Comparison of ENCODE assay signal across 18 cellular contexts in genomic region chr6:41748102-41748477, GRCh38. TPM values are rescaled to one million over a fixed set of nuclear protein-coding genes. Genes with fewer than 3 reads are reported as not detected.
DNase-seq lines count a peak whose midpoint lies in the region; ATAC-seq and TF ChIP-seq lines count a peak whose summit lies in the region.
"Had no signal": no experiment of that assay in that cellular context is flagged by ENCODE, and none has a peak within 500 bp of the region (broad histone marks: within the 10 kb centered on the region; RNA-seq: fewer than 3 reads in every experiment).

No MANE protein-coding gene starts in this region.

- H3K4me3 ChIP-seq in heart left ventricle, result no peak overlapping the region
- H3K4me3 ChIP-seq in lower lobe of right lung, result no peak overlapping the region
- no peak overlapping the region for H3K4me3 ChIP-seq in prostate gland
- H3K4me3 ChIP-seq in upper lobe of right lung, result no peak overlapping the region
- H3K4me3 ChIP-seq: BLaER1 had no signal

- WGBS in heart left ventricle, 4 donors, result 89 to 93% (median 90%) methylated on average over 6 of the region's 6 CpGs
- 83% methylated on average over 6 of the region's 6 CpGs for WGBS in prostate gland

- intact Hi-C loops in Right ventricle myocardium superior (cut with DNase I), result no loop called here
- intact Hi-C loops in heart left ventricle (cut with DNase I), result no loop called here
- intact Hi-C loops in lower lobe of right lung (cut with DNase I), result no loop called here
- intact Hi-C loops in prostate gland (cut with DNase I), result no loop called here
- intact Hi-C loops in upper lobe of right lung (cut with DNase I), result no loop called here

- no peak for ATAC-seq in Right ventricle myocardium superior (ENCODE audit: poor library complexity)
- ATAC-seq in heart left ventricle, result no peak
- peak; percentile 11 to 44 for ATAC-seq in lower lobe of right lung
- peak; percentile 18 for ATAC-seq in upper lobe of right lung
- ATAC-seq: CD8-positive, alpha-beta T cell had no signal

- TF ChIP-seq CTCF in heart left ventricle (IDR thresholded peaks at IDR 0.05) (no peak), lower lobe of right lung (IDR thresholded peaks at IDR 0.05) (no peak), prostate gland (IDR thresholded peaks at IDR 0.05) (no peak), upper lobe of right lung (IDR thresholded peaks at IDR 0.05) (no peak)

- TF ChIP-seq POLR2A in heart left ventricle (IDR thresholded peaks at IDR 0.05) (no peak), prostate gland (IDR thresholded peaks at IDR 0.05) (no peak)

- H3K27me3 ChIP-seq in heart left ventricle (no peaks in the 10 kb centered on the region), lower lobe of right lung (ENCODE audit: low read depth) (no peaks in the 10 kb centered on the region), prostate gland (replicated peaks; ENCODE audit: insufficient read depth) (no peaks in the 10 kb centered on the region), upper lobe of right lung (no peaks in the 10 kb centered on the region)
- H3K27me3 ChIP-seq: BLaER1 had no signal

- peak; percentile 3 for DNase-seq in Right ventricle myocardium superior
- DNase-seq in heart left ventricle, result no peak
- DNase-seq in lower lobe of right lung, result no peak
- no peak for DNase-seq in prostate gland (ENCODE audit: low spot score)
- no peak for DNase-seq in upper lobe of right lung
- no peak for DNase-seq in T-helper 1 cell
- no peak for DNase-seq in RPMI8226
- DNase-seq in midbrain (lab: John Stamatoyannopoulos, UW), result no peak
- DNase-seq: 8988T; CD8-positive, alpha-beta T cell; DMS79 treated with DMSO at 0.1 percent for 48 hours; GF-D8; H9 had no signal

- H3K4me1 ChIP-seq in heart left ventricle, result no peaks in the 10 kb centered on the region
- H3K4me1 ChIP-seq in lower lobe of right lung, result peaks cover 13% of the 10 kb centered on the region
- no peaks in the 10 kb centered on the region for H3K4me1 ChIP-seq in prostate gland (replicated peaks)
- H3K4me1 ChIP-seq in upper lobe of right lung, result no peaks in the 10 kb centered on the region

- H3K36me3 ChIP-seq in heart left ventricle (no peaks in the 10 kb centered on the region), lower lobe of right lung (no peaks in the 10 kb centered on the region), prostate gland (no peaks in the 10 kb centered on the region), upper lobe of right lung (no peaks in the 10 kb centered on the region)
- H3K36me3 ChIP-seq: BLaER1 had no signal

- no peaks in the 10 kb centered on the region for H3K9me3 ChIP-seq in heart left ventricle
- no peaks in the 10 kb centered on the region for H3K9me3 ChIP-seq in lower lobe of right lung
- H3K9me3 ChIP-seq in prostate gland, result no peaks in the 10 kb centered on the region
- no peaks in the 10 kb centered on the region for H3K9me3 ChIP-seq in upper lobe of right lung
- H3K9me3 ChIP-seq: BLaER1 had no signal

- H3K27ac ChIP-seq in heart left ventricle (no peak overlapping the region), lower lobe of right lung (peak overlapping the region; percentile 67), prostate gland (peak overlapping the region; percentile 27 to 64), upper lobe of right lung (peak overlapping the region; percentile 53)
- H3K27ac ChIP-seq: BLaER1 had no signal

RNA-seq across cellular contexts. Expression of gene PGC, which starts 0.9 kb away (rescaled TPM):
- total RNA-seq in Right ventricle myocardium superior, result not detected
- not detected for total RNA-seq in heart left ventricle
- polyA plus RNA-seq in heart left ventricle, result 1 to 10 TPM in 1 of 2 donors, not detected in 1; 1.1 TPM
- 947 TPM for total RNA-seq in lower lobe of right lung
- total RNA-seq in prostate gland, result 100 to 1,000 TPM in 1 of 2 donors, 10 to 100 TPM in 1; 18.4 to 391 TPM
- total RNA-seq in upper lobe of right lung, result 1,050 TPM
- total RNA-seq: A673; Calu3; CD8-positive, alpha-beta T cell; H1; H9 had no signal
- polyA plus RNA-seq: AG04450 had no signal

RNA-seq across cellular contexts. Expression of gene TFEB, which starts 12.7 kb away (rescaled TPM):
- total RNA-seq in Right ventricle myocardium superior (40.7 TPM), heart left ventricle (10 to 100 TPM; 26.2 to 47.2 (median 41.1) TPM), lower lobe of right lung (36.5 TPM), prostate gland (10 to 100 TPM; 28.4 to 31.2 TPM), upper lobe of right lung (40.3 TPM)
- 10 to 100 TPM; 37.7 to 40.1 TPM for polyA plus RNA-seq in heart left ventricle

RNA-seq across cellular contexts. Expression of gene FRS3, which starts 31.6 kb away (rescaled TPM):
- total RNA-seq in Right ventricle myocardium superior, result 4.8 TPM
- 1 to 10 TPM; 3.8 to 6.8 (median 5.1) TPM for total RNA-seq in heart left ventricle
- polyA plus RNA-seq in heart left ventricle, result 1 to 10 TPM; 3.2 to 5.7 TPM
- total RNA-seq in lower lobe of right lung, result 5.9 TPM
- total RNA-seq in prostate gland, result 10 to 100 TPM in 1 of 2 donors, 1 to 10 TPM in 1; 5.9 to 18.4 TPM
- total RNA-seq in upper lobe of right lung, result 8.5 TPM

RNA-seq across cellular contexts. Expression of gene PRICKLE4, which starts 32.5 kb away (rescaled TPM):
- total RNA-seq in Right ventricle myocardium superior, result 4.0 TPM
- 1 to 10 TPM; 1.1 to 3.7 (median 1.9) TPM for total RNA-seq in heart left ventricle
- 1 to 10 TPM; 1.9 to 3.9 TPM for polyA plus RNA-seq in heart left ventricle
- total RNA-seq in lower lobe of right lung, result 12.1 TPM
- 10 to 100 TPM; 11.4 to 11.6 TPM for total RNA-seq in prostate gland
- total RNA-seq in upper lobe of right lung, result 14.2 TPM
- total RNA-seq: A673; CD8-positive, alpha-beta T cell had no signal
- polyA plus RNA-seq: AG04450 had no signal

RNA-seq across cellular contexts. Expression of gene TOMM6, which starts 39.4 kb away (rescaled TPM):
- total RNA-seq in Right ventricle myocardium superior (218 TPM), heart left ventricle (100 to 1,000 TPM; 158 to 225 (median 182) TPM), lower lobe of right lung (134 TPM), prostate gland (100 to 1,000 TPM; 158 to 233 TPM), upper lobe of right lung (138 TPM)
- polyA plus RNA-seq in heart left ventricle, result 100 to 1,000 TPM; 171 to 277 TPM

Comparison
In these comparisons a context has a peak if more than half of its experiments do, and no peak if none do; other contexts are left out.
1. ATAC-seq: peak in lower lobe of right lung (2 of 2) and upper lobe of right lung (single experiment); none in Right ventricle myocardium superior (single experiment) and heart left ventricle (0 of 4).
2. H3K27ac ChIP-seq: peak in lower lobe of right lung (single experiment), prostate gland (2 of 2) and upper lobe of right lung (single experiment); none in heart left ventricle (0 of 12).
3. RNA of gene PGC, which starts 0.9 kb away (total RNA-seq): 1,050 TPM in upper lobe of right lung (single experiment), 947 TPM in lower lobe of right lung (single experiment) and 18.4 to 391 TPM in prostate gland; not detected in Right ventricle myocardium superior (single experiment) and not detected in heart left ventricle; every median in the first group is over 10 times any median in the second.